In genomic region chr7:48109848-48110663, GRCh38 we compare ENCODE assay signal across 8 cellular contexts. TPM values are rescaled to one million over a fixed set of nuclear protein-coding genes. Genes with fewer than 3 reads are reported as not detected.
DNase-seq lines count a peak whose midpoint lies in the region; ATAC-seq and TF ChIP-seq lines count a peak whose summit lies in the region.

No MANE protein-coding gene starts in this region.

- no peak overlapping the region for H3K4me3 ChIP-seq in Jurkat, Clone E6-1 (ENCODE audit: low read length)
- no peak overlapping the region for H3K4me3 ChIP-seq in retinal pigment epithelial cell (ENCODE audit: low read length)

- intact Hi-C loops in cardiac septum (cut with DNase I): loop anchor here (1.0 to 2.0 kb wide), 2 partner anchors 119 to 165 kb away; no protein-coding TSS in a partner anchor

- ATAC-seq in GM21717 (IDR thresholded peaks at IDR 0.05; ENCODE audit: unreplicated experiment): peak; percentile 89

- in situ Hi-C loops in SK-MEL-5 (cut with HindIII; ENCODE audit: low pct_unique_long_range_greater_than_20kb, low sequenced_read_pairs): no loop called here

- peak; percentile 98 for TF ChIP-seq CTCF in retinal pigment epithelial cell (conservative IDR thresholded peaks at IDR 0.05; ENCODE audit: low read depth, low read length)

- DNase-seq in GF-D8 (lab: John Stamatoyannopoulos, UW): peak; percentile 33
- DNase-seq in Jurkat, Clone E6-1 (ENCODE audit: low read depth, low spot score): peak; percentile 48
- DNase-seq in SK-MEL-5 (ENCODE audit: low read depth, low spot score): peak; percentile 83
- peak; percentile 87 for DNase-seq in activated naive CD4-positive, alpha-beta T cell treated with anti-CD3 and anti-CD28 coated beads, Interleukin-2, amount 50 U/mL, for 16 hours
- peak; percentile 89 for DNase-seq in cardiac septum (ENCODE audit: low spot score)
- DNase-seq in retinal pigment epithelial cell (ENCODE audit: low read depth): no peak
- no peak for DNase-seq in dedifferentiated amniotic fluid mesenchymal stem cell (ENCODE audit: extremely low spot score)

RNA-seq across cellular contexts. Expression of gene UPP1, which starts 21.0 kb away (rescaled TPM):
- polyA plus RNA-seq in Jurkat, Clone E6-1 (2012; ENCODE audit: insufficient read depth, insufficient read length): 6.8 TPM
- 140 and 162 TPM in 2 replicates for total RNA-seq in SK-MEL-5 (2014; rRNA removed; shearing (Covaris generic))
- polyA plus RNA-seq in SK-MEL-5 (2015; cell fraction: cytosol; rRNA removed): 332 and 400 TPM in 2 replicates
- 1,097 and 1,145 TPM in 2 replicates for polyA plus RNA-seq in SK-MEL-5 (2015; cell fraction: nucleus; rRNA removed)
- 27.9 TPM for total RNA-seq in cardiac septum

Comparison
In these comparisons a context has a peak if more than half of its experiments do, and no peak if none do; other contexts are left out.
1. DNase-seq: peak in GF-D8 (single experiment), Jurkat, Clone E6-1 (single experiment), SK-MEL-5 (single experiment), activated naive CD4-positive, alpha-beta T cell treated with anti-CD3 and anti-CD28 coated beads, Interleukin-2, amount 50 U/mL, for 16 hours (single experiment) and cardiac septum (single experiment); none in retinal pigment epithelial cell (single experiment) and dedifferentiated amniotic fluid mesenchymal stem cell (single experiment).